Comparison of ENCODE assay signal across 25 cellular contexts in genomic region chr18:48219429-48220145, GRCh38.
DNase-seq lines count a peak whose midpoint lies in the region; ATAC-seq and TF ChIP-seq lines count a peak whose summit lies in the region.
"Had no signal": no experiment of that assay in that cellular context is flagged by ENCODE, and none has a peak within 500 bp of the region (broad histone marks: within the 10 kb centered on the region; RNA-seq: fewer than 3 reads in every experiment).

No MANE protein-coding gene starts in this region.

- H3K27me3 Mint-ChIP-seq in WTC11 (ENCODE audit: low read depth) (no peaks in the 10 kb centered on the region; the same call in 1 of the 2 replicates), type B pancreatic cell (no peaks in the 10 kb centered on the region)
- peaks cover 0 to 1% of the 10 kb centered on the region in 2 donors for H3K27me3 Mint-ChIP-seq in CD4-positive, alpha-beta memory T cell
- H3K27me3 Mint-ChIP-seq: activated naive CD8-positive, alpha-beta T cell treated with anti-CD3 and anti-CD28 coated beads for 36 hours; stimulated activated naive B cell treated with anti-CD40 and anti-IgM and Interleukin-4, amounts not matched to agents 10 μg/mL and 1 μg/mL and 100 μg/mL, for 72 hours had no signal

- POLR2A ChIA-PET in WTC11 (lab: Charles Lee), result no interaction called here
- POLR2A ChIA-PET in CD4-positive, alpha-beta memory T cell (lab: Charles Lee; ENCODE audit: partially characterized antibody), result no interaction called here

- CTCF ChIA-PET in WTC11 (lab: Charles Lee), result interaction anchor here (0.5 to 1.4 kb wide), 9 partner anchors 11 to 226 kb away, joined by 3 to 7 read pairs (median 3); no protein-coding TSS in a partner anchor
- CTCF ChIA-PET in CD4-positive, alpha-beta memory T cell (lab: Charles Lee; ENCODE audit: partially characterized antibody), result no interaction called here

- no peak overlapping the region for H3K27ac Mint-ChIP-seq in WTC11
- peak overlapping the region; percentile 12 for H3K27ac Mint-ChIP-seq in type B pancreatic cell
- H3K27ac Mint-ChIP-seq in CD4-positive, alpha-beta memory T cell, result peak overlapping the region in 1 of 7 donors; percentile 50
- H3K27ac Mint-ChIP-seq: activated CD8-positive, alpha-beta memory T cell treated with anti-CD3 and anti-CD28 coated beads, Interleukin-2, amount 10 ng/mL, durations not matched to agents 7 days and 5 days; activated naive CD8-positive, alpha-beta T cell treated with anti-CD3 and anti-CD28 coated beads for 36 hours; natural killer cell; stimulated activated naive B cell treated with anti-CD40 and anti-IgM and Interleukin-4, amounts not matched to agents 10 μg/mL and 1 μg/mL and 100 μg/mL, for 72 hours had no signal

- H3K36me3 Mint-ChIP-seq in WTC11 (no peaks in the 10 kb centered on the region), type B pancreatic cell (no peaks in the 10 kb centered on the region)
- no peaks in the 10 kb centered on the region for H3K36me3 Mint-ChIP-seq in CD4-positive, alpha-beta memory T cell
- H3K36me3 Mint-ChIP-seq: activated CD8-positive, alpha-beta memory T cell treated with anti-CD3 and anti-CD28 coated beads, Interleukin-2, amount 10 ng/mL, durations not matched to agents 7 days and 5 days; activated naive CD8-positive, alpha-beta T cell treated with anti-CD3 and anti-CD28 coated beads for 36 hours; natural killer cell; stimulated activated naive B cell treated with anti-CD40 and anti-IgM and Interleukin-4, amounts not matched to agents 10 μg/mL and 1 μg/mL and 100 μg/mL, for 72 hours had no signal

- H3K4me3 Mint-ChIP-seq in WTC11 (no peak overlapping the region), type B pancreatic cell (no peak overlapping the region)
- H3K4me3 Mint-ChIP-seq in CD4-positive, alpha-beta memory T cell, result no peak overlapping the region
- H3K4me3 Mint-ChIP-seq: activated CD8-positive, alpha-beta memory T cell treated with anti-CD3 and anti-CD28 coated beads, Interleukin-2, amount 10 ng/mL, durations not matched to agents 7 days and 5 days; activated naive CD8-positive, alpha-beta T cell treated with anti-CD3 and anti-CD28 coated beads for 36 hours; activated T-cell treated with anti-CD3 and anti-CD28 coated beads, Interleukin-2, amount 50 U/mL, for 4 hours; natural killer cell; stimulated activated naive B cell treated with anti-CD40 and anti-IgM and Interleukin-4, amounts not matched to agents 10 μg/mL and 1 μg/mL and 100 μg/mL, for 72 hours had no signal

- H3K4me1 ChIP-seq in heart right ventricle, result peaks cover 3 to 32% (median 16%) of the 10 kb centered on the region in 9 donors
- peaks cover 13% of the 10 kb centered on the region for H3K4me1 ChIP-seq in CD4-positive, alpha-beta memory T cell (ENCODE audit: insufficient read depth, low read length)
- H3K4me1 ChIP-seq: SJSA1 had no signal

- ATAC-seq in Right ventricle myocardium inferior (no peak), heart right ventricle (no peak), WTC11 (peak; percentile 69), GM21723 (IDR thresholded peaks at IDR 0.05; ENCODE audit: unreplicated experiment) (no peak)
- ATAC-seq: activated CD8-positive, alpha-beta memory T cell treated with anti-CD3 and anti-CD28 coated beads, Interleukin-2, amount 10 ng/mL, durations not matched to agents 7 days and 5 days; activated T-cell treated with anti-CD3 and anti-CD28 coated beads, Interleukin-2, amount 50 U/mL, for 4 hours; natural killer cell; stimulated activated naive B cell treated with anti-CD40 and anti-IgM and Interleukin-4, amounts not matched to agents 10 μg/mL and 1 μg/mL and 100 μg/mL, for 72 hours; upper lobe of right lung had no signal

- no peak overlapping the region for H3K27ac ChIP-seq in heart right ventricle
- H3K27ac ChIP-seq in CD4-positive, alpha-beta memory T cell (ENCODE audit: low read depth, low read length), result no peak overlapping the region
- H3K27ac ChIP-seq: ovary, SJSA1, skin epidermis, upper lobe of right lung had no signal

- no peaks in the 10 kb centered on the region for H3K9me3 ChIP-seq in heart right ventricle
- H3K9me3 ChIP-seq in CD4-positive, alpha-beta memory T cell (ENCODE audit: control insufficient read depth in 1 of 2, low read length in 2 of 2), result no peaks in the 10 kb centered on the region
- H3K9me3 ChIP-seq: ovary, SJSA1, upper lobe of right lung had no signal

- H3K27me3 ChIP-seq in heart right ventricle, result no peaks in the 10 kb centered on the region
- H3K27me3 ChIP-seq in CD4-positive, alpha-beta memory T cell (ENCODE audit: insufficient read depth, low read length), result no peaks in the 10 kb centered on the region
- H3K27me3 ChIP-seq: ovary, upper lobe of right lung had no signal

- TF ChIP-seq CTCF in heart right ventricle (IDR thresholded peaks at IDR 0.05) (no peak), WTC11 (IDR thresholded peaks at IDR 0.05) (no peak), type B pancreatic cell (conservative IDR thresholded peaks at IDR 0.05) (no peak)

- H3K4me3 ChIP-seq in heart right ventricle, result no peak overlapping the region
- H3K4me3 ChIP-seq in CD4-positive, alpha-beta memory T cell (ENCODE audit: low read length in 2 of 2), result no peak overlapping the region
- H3K4me3 ChIP-seq: ovary, SJSA1, skin epidermis, upper lobe of right lung had no signal

- H3K4me1 Mint-ChIP-seq in WTC11 (peaks cover 10% of the 10 kb centered on the region), type B pancreatic cell (ENCODE audit: unreplicated experiment) (peaks cover 20% of the 10 kb centered on the region)
- no peaks in the 10 kb centered on the region for H3K4me1 Mint-ChIP-seq in CD4-positive, alpha-beta memory T cell
- H3K4me1 Mint-ChIP-seq: activated naive CD8-positive, alpha-beta T cell treated with anti-CD3 and anti-CD28 coated beads for 36 hours; natural killer cell; stimulated activated naive B cell treated with anti-CD40 and anti-IgM and Interleukin-4, amounts not matched to agents 10 μg/mL and 1 μg/mL and 100 μg/mL, for 72 hours had no signal

- WGBS in heart right ventricle, 2 donors, result 93 to 98% methylated on average over 3 of the region's 3 CpGs

- H3K9me3 Mint-ChIP-seq in WTC11 (peaks cover 6% of the 10 kb centered on the region), type B pancreatic cell (peaks cover 6% of the 10 kb centered on the region)
- no peaks in the 10 kb centered on the region for H3K9me3 Mint-ChIP-seq in CD4-positive, alpha-beta memory T cell
- H3K9me3 Mint-ChIP-seq: activated naive CD8-positive, alpha-beta T cell treated with anti-CD3 and anti-CD28 coated beads for 36 hours; activated T-cell treated with anti-CD3 and anti-CD28 coated beads, Interleukin-2, amount 50 U/mL, for 4 hours; natural killer cell; stimulated activated naive B cell treated with anti-CD40 and anti-IgM and Interleukin-4, amounts not matched to agents 10 μg/mL and 1 μg/mL and 100 μg/mL, for 72 hours had no signal

- DNase-seq in Right ventricle myocardium inferior (ENCODE audit: missing footprints) (peak; percentile 32), heart right ventricle (no peak), WTC11 (ENCODE audit: low spot score) (no peak), midbrain (lab: John Stamatoyannopoulos, UW) (peak; percentile 7), type B pancreatic cell (ENCODE audit: extremely low spot score, unreplicated experiment) (no peak), NCI-H524 (lab: John Stamatoyannopoulos, UW) (no peak)
- DNase-seq in CD4-positive, alpha-beta memory T cell, result no peak
- DNase-seq: activated CD4-positive, alpha-beta T cell treated with anti-CD3 and anti-CD28 coated beads, Interleukin-2, amount 50 U/mL, for 4 hours; activated CD4-positive, CD25-positive, alpha-beta regulatory T cell; activated CD8-positive, alpha-beta memory T cell treated with anti-CD3 and anti-CD28 coated beads, Interleukin-2, amount 10 ng/mL, durations not matched to agents 7 days and 5 days; activated gamma-delta T cell; activated naive CD8-positive, alpha-beta T cell treated with anti-CD3 and anti-CD28 coated beads for 36 hours; activated T-cell treated with anti-CD3 and anti-CD28 coated beads, Interleukin-2, amount 50 U/mL, for 4 hours; aorta; natural killer cell; NCI-H1694 treated with DMSO at 0.1 percent for 48 hours; NCI-H69; ovary; retina; RPMI8226; stimulated activated naive B cell treated with anti-CD40 and anti-IgM and Interleukin-4, amounts not matched to agents 10 μg/mL and 1 μg/mL and 100 μg/mL, for 72 hours; upper lobe of right lung had no signal

- intact Hi-C loops in Right ventricle myocardium inferior (cut with DNase I) (loop anchor here (5.0 kb wide), 1 partner anchor 82 kb away; no protein-coding TSS in a partner anchor), heart right ventricle (cut with DNase I) (loop anchor here in 2 of 10 donors (10.0 kb wide), 2 partner anchors 185 to 225 kb away; no protein-coding TSS in a partner anchor)
- intact Hi-C loops in CD4-positive, alpha-beta memory T cell (cut with micrococcal nuclease), result no loop called here

- no peaks in the 10 kb centered on the region for H3K36me3 ChIP-seq in heart right ventricle
- H3K36me3 ChIP-seq in CD4-positive, alpha-beta memory T cell (ENCODE audit: insufficient read depth, low read length), result no peaks in the 10 kb centered on the region
- H3K36me3 ChIP-seq: ovary, SJSA1, upper lobe of right lung had no signal

TF ChIP-seq in WTC11, 78 proteins besides CTCF, POLR2A, EP300 and RAD21:
- TF ChIP-seq ZNF263 (CRISPR knock-in tag; IDR thresholded peaks at IDR 0.05; ENCODE audit: low read depth), result no peak
- peak; percentile 58 for TF ChIP-seq USF2 (CRISPR knock-in tag; IDR thresholded peaks at IDR 0.05)

Comparison
In these comparisons a context has a peak if more than half of its experiments do, and no peak if none do; other contexts are left out.
1. DNase-seq: peak in Right ventricle myocardium inferior (single experiment) and midbrain (single experiment); none in heart right ventricle (0 of 2), WTC11 (single experiment), type B pancreatic cell (single experiment), CD4-positive, alpha-beta memory T cell (0 of 5) and NCI-H524 (0 of 2).